In the genomic region with DNA sequence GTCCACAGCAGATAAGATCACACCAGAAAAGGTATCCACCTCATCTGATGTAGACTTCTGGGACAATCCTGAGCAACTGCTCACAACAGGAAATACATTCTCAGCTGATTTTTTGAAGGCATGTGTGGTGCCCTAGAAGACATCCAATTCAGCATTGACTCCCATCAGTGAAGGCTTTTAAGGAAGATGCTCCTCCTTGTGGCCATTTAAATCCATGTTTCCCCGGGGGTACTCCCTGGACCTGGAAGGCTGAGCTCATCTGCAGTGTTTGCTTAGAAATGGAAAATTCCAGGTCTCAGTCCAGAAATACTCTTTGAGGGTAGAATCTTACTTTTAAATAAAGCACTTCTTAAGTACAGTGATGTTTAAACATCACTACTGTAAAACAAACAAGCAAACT, we compare ENCODE assay signal across 16 cellular contexts.
A peak's percentile ranks its signal among the peaks of the same experiment; 100 is the strongest.
DNase-seq lines count a peak whose midpoint lies in the region; ATAC-seq and TF ChIP-seq lines count a peak whose summit lies in the region.
"Had no signal": no experiment of that assay in that cellular context is flagged by ENCODE, and none has a peak within 500 bp of the region (broad histone marks: within the 10 kb centered on the region; RNA-seq: fewer than 3 reads in every experiment).

No MANE protein-coding gene starts in this region.

- H4K91ac ChIP-seq in IMR-90 (ENCODE audit: insufficient read depth, low read depth, low read length): no peak overlapping the region

- peak overlapping the region; percentile 25 for H2AK9ac ChIP-seq in IMR-90 (replicated peaks; ENCODE audit: low read depth, low read length, poor library complexity)

- dilution Hi-C loops in IMR-90 (cut with HindIII; ENCODE audit: low sequenced_read_pairs, unreplicated experiment): no loop called here

- H4K5ac ChIP-seq in IMR-90 (ENCODE audit: low read depth, low read length): no peak overlapping the region; the same call in 1 of the 2 replicates

- DNase-seq in IMR-90: peak; percentile 44
- DNase-seq in choroid plexus epithelial cell (ENCODE audit: low read depth): peak; percentile 63
- DNase-seq in lung microvascular endothelial cell (ENCODE audit: low read depth in 2 of 2): peak; percentile 8 to 11
- DNase-seq in 8988T: no peak
- DNase-seq in activated CD8-positive, alpha-beta T cell treated with anti-CD3 and anti-CD28 coated beads for 36 hours: no peak
- no peak for DNase-seq in right lobe of liver
- DNase-seq: activated effector memory CD4-positive, alpha-beta T cell treated with Interleukin-2 at 50 U/mL for 16 hours; anterior cingulate cortex; dorsolateral prefrontal cortex; mucosa of descending colon; NCI-H1105; NCI-H2227 treated with DMSO at 0.1 percent for 48 hours had no signal

- H3K4me2 ChIP-seq in IMR-90 (ENCODE audit: low read depth, low read length): no peak overlapping the region
- H3K4me2 ChIP-seq: BLaER1 treated with 17β-estradiol and CSF1 and Interleukin-3, amounts not matched to agents 10 nM and 100 nM had no signal

- no peak overlapping the region for H2BK5ac ChIP-seq in IMR-90 (ENCODE audit: low read depth, low read length, poor library complexity, severe bottlenecking)

- TF ChIP-seq CTCF in C4-2B (conservative IDR thresholded peaks at IDR 0.05) (peak; percentile 55), IMR-90 (conservative IDR thresholded peaks at IDR 0.05; ENCODE audit: low read depth, low read length) (peak; percentile 26; the same call in 1 of the 2 replicates), choroid plexus epithelial cell (conservative IDR thresholded peaks at IDR 0.05; ENCODE audit: low read depth, low read length) (peak; percentile 63), right lobe of liver (IDR thresholded peaks at IDR 0.05) (peak in 1 of 4 donors; percentile 6)
- TF ChIP-seq CTCF in activated CD8-positive, alpha-beta T cell treated with anti-CD3 and anti-CD28 coated beads for 36 hours (IDR thresholded peaks at IDR 0.05): no peak

- H3K23ac ChIP-seq in IMR-90 (ENCODE audit: low read depth, low read length): no peak overlapping the region

- BruUV-seq in IMR-90 (replicated peaks; lab: Mats Ljungman, UMichigan): no TSS peak

- TF ChIP-seq RAD21 in IMR-90 (IDR thresholded peaks at IDR 0.05; ENCODE audit: low read length): peak; percentile 17; the same call in 1 of the 2 replicates

- H3K9ac ChIP-seq in IMR-90 (ENCODE audit: low read depth, low read length): no peak overlapping the region
- H3K9ac ChIP-seq: BLaER1 treated with 17β-estradiol and CSF1 and Interleukin-3, amounts not matched to agents 10 nM and 100 nM had no signal

- POLR2A ChIA-PET in IMR-90 (lab: Charles Lee; ENCODE audit: unreplicated experiment): interaction anchor here (0.5 kb wide), 1 partner anchor 275 kb away, joined by 4 read pairs; no protein-coding TSS in a partner anchor
- POLR2A ChIA-PET in activated CD8-positive, alpha-beta T cell treated with anti-CD3 and anti-CD28 coated beads for 36 hours (lab: Charles Lee): no interaction called here

- no peak overlapping the region for H3K27ac Mint-ChIP-seq in activated CD8-positive, alpha-beta T cell treated with anti-CD3 and anti-CD28 coated beads for 36 hours

- no peak overlapping the region for H4K8ac ChIP-seq in IMR-90 (ENCODE audit: low read depth in 2 of 2, low read length in 2 of 2)

- H3K27me3 ChIP-seq in IMR-90 (ENCODE audit: control insufficient read depth, insufficient read depth, low read length) (no peaks in the 10 kb centered on the region), right lobe of liver (peaks cover 0 to 6% of the 10 kb centered on the region in 2 donors)
- H3K27me3 ChIP-seq: BLaER1 treated with 17β-estradiol and CSF1 and Interleukin-3, amounts not matched to agents 10 nM and 100 nM had no signal

- CTCF ChIA-PET in IMR-90 (lab: Yijun Ruan, JAX): no interaction called here
- CTCF ChIA-PET in activated CD8-positive, alpha-beta T cell treated with anti-CD3 and anti-CD28 coated beads for 36 hours (lab: Charles Lee): interaction anchor here (1.4 to 2.0 kb wide), 2 partner anchors 8 to 248 kb away, joined by 3 to 9 read pairs; no protein-coding TSS in a partner anchor

- H3K4me1 Mint-ChIP-seq in activated CD8-positive, alpha-beta T cell treated with anti-CD3 and anti-CD28 coated beads for 36 hours (ENCODE audit: low read depth): no peaks in the 10 kb centered on the region

- no peak overlapping the region for H3K27ac ChIP-seq in C4-2B
- no peak overlapping the region for H3K27ac ChIP-seq in IMR-90 (ENCODE audit: insufficient read depth, low read length)
- H3K27ac ChIP-seq in right lobe of liver: no peak overlapping the region
- H3K27ac ChIP-seq: BLaER1 treated with 17β-estradiol and CSF1 and Interleukin-3, amounts not matched to agents 10 nM and 100 nM; dorsolateral prefrontal cortex had no signal

- H2AK5ac ChIP-seq in IMR-90 (ENCODE audit: low read depth, low read length): no peak overlapping the region

- H2BK120ac ChIP-seq in IMR-90 (ENCODE audit: low read depth, low read length): no peak overlapping the region

- ATAC-seq in IMR-90 (ENCODE audit: low read depth): peak; percentile 58
- ATAC-seq in activated CD8-positive, alpha-beta T cell treated with anti-CD3 and anti-CD28 coated beads for 36 hours: no peak
- ATAC-seq in GM21825 (IDR thresholded peaks at IDR 0.05; ENCODE audit: unreplicated experiment): no peak
- ATAC-seq in right lobe of liver: no peak
- ATAC-seq: mucosa of descending colon, SK-N-SH treated with all-trans-retinoic acid at 6 μM for 48 hours had no signal

- H3K9me3 Mint-ChIP-seq in activated CD8-positive, alpha-beta T cell treated with anti-CD3 and anti-CD28 coated beads for 36 hours: no peaks in the 10 kb centered on the region

- H3K4me3 ChIP-seq in IMR-90 (ENCODE audit: insufficient read depth, low read depth, low read length): no peak overlapping the region
- no peak overlapping the region for H3K4me3 ChIP-seq in choroid plexus epithelial cell (ENCODE audit: low read depth, low read length)
- H3K4me3 ChIP-seq in right lobe of liver: no peak overlapping the region
- H3K4me3 ChIP-seq: BLaER1 treated with 17β-estradiol and CSF1 and Interleukin-3, amounts not matched to agents 10 nM and 100 nM; dorsolateral prefrontal cortex; mucosa of descending colon had no signal

- no CpG with 5 or more reads among the region's 1 CpG for WGBS in IMR-90 (ENCODE audit: extremely low coverage in 2 of 2, insufficient read length in 1 of 2), 2 experiments
- WGBS in right lobe of liver (ENCODE audit: insufficient coverage, low coverage, low lambda C conversion rate, missing lambda C conversion rate): 18% methylated on average over 1 of the region's 1 CpG

- no peak overlapping the region for H3K4ac ChIP-seq in IMR-90 (ENCODE audit: low read depth, low read length)

- H3K4me3 Mint-ChIP-seq in activated CD8-positive, alpha-beta T cell treated with anti-CD3 and anti-CD28 coated beads for 36 hours: no peak overlapping the region

- H3K9me3 ChIP-seq in IMR-90 (ENCODE audit: control insufficient read depth, insufficient read depth, low read length) (no peaks in the 10 kb centered on the region), right lobe of liver (no peaks in the 10 kb centered on the region)
- H3K9me3 ChIP-seq: BLaER1 treated with 17β-estradiol and CSF1 and Interleukin-3, amounts not matched to agents 10 nM and 100 nM; mucosa of descending colon had no signal

- TF ChIP-seq POLR2A in IMR-90 (IDR thresholded peaks at IDR 0.05; ENCODE audit: low read depth, low read length) (no peak), right lobe of liver (IDR thresholded peaks at IDR 0.05) (no peak)

- no peaks in the 10 kb centered on the region for H4K20me1 ChIP-seq in IMR-90 (ENCODE audit: insufficient read depth, low read length)
- H4K20me1 ChIP-seq: BLaER1 treated with 17β-estradiol and CSF1 and Interleukin-3, amounts not matched to agents 10 nM and 100 nM had no signal

- H3K9me1 ChIP-seq in IMR-90 (ENCODE audit: insufficient read depth, low read length): no peaks in the 10 kb centered on the region

- H3K4me1 ChIP-seq in IMR-90 (ENCODE audit: control insufficient read depth, insufficient read depth, low read length): peaks cover 11% of the 10 kb centered on the region
- peaks cover 0 to 3% (median 0%) of the 10 kb centered on the region in 4 donors for H3K4me1 ChIP-seq in right lobe of liver
- H3K4me1 ChIP-seq: BLaER1 treated with 17β-estradiol and CSF1 and Interleukin-3, amounts not matched to agents 10 nM and 100 nM had no signal

- intact Hi-C loops in IMR-90 (cut with micrococcal nuclease): no loop called here
- intact Hi-C loops in activated CD8-positive, alpha-beta T cell treated with anti-CD3 and anti-CD28 coated beads for 36 hours (cut with micrococcal nuclease): no loop called here
- intact Hi-C loops in right lobe of liver (cut with DNase I): loop anchor here in 1 of 2 donors (10.0 kb wide), 1 partner anchor 404 kb away; no protein-coding TSS in a partner anchor

- H3K36me3 ChIP-seq in IMR-90 (ENCODE audit: control insufficient read depth, insufficient read depth, low read length) (no peaks in the 10 kb centered on the region), right lobe of liver (no peaks in the 10 kb centered on the region)
- H3K36me3 ChIP-seq: BLaER1 treated with 17β-estradiol and CSF1 and Interleukin-3, amounts not matched to agents 10 nM and 100 nM had no signal

- no peaks in the 10 kb centered on the region for H3K36me3 Mint-ChIP-seq in activated CD8-positive, alpha-beta T cell treated with anti-CD3 and anti-CD28 coated beads for 36 hours (ENCODE audit: low read depth)

- H2BK20ac ChIP-seq in IMR-90 (ENCODE audit: low read depth, low read length): no peak overlapping the region

- no peak overlapping the region for H3K14ac ChIP-seq in IMR-90 (replicated peaks; ENCODE audit: low read depth, low read length)

- H3K56ac ChIP-seq in IMR-90 (ENCODE audit: extremely low read depth, insufficient read depth, low read length): no peak overlapping the region

- in situ Hi-C loops in IMR-90 (cut with MboI; ENCODE audit: low sequenced_read_pairs): loop anchor here (10.0 kb wide), 1 partner anchor 134 kb away; no protein-coding TSS in a partner anchor

- 0 out of 4 replicates have a peak, but pooled peaks cover 0 to 3% of the 10 kb centered on the region in 2 experiments for H3K79me1 ChIP-seq in IMR-90 (ENCODE audit: low read depth in 1 of 2, low read length in 2 of 2)

- H2BK15ac ChIP-seq in IMR-90 (ENCODE audit: low read depth, low read length): no peak overlapping the region

- no peak overlapping the region for H2AFZ ChIP-seq in IMR-90 (replicated peaks; ENCODE audit: low read length, poor library complexity)

- peaks cover 39% of the 10 kb centered on the region for H3K27me3 Mint-ChIP-seq in activated CD8-positive, alpha-beta T cell treated with anti-CD3 and anti-CD28 coated beads for 36 hours

- no peak overlapping the region; the same call in 1 of the 2 replicates for H3K18ac ChIP-seq in IMR-90 (ENCODE audit: low read depth, low read length)

TF ChIP-seq in IMR-90, 13 proteins besides CTCF, POLR2A, EP300 and RAD21 (continues in another document):
- no peak for TF ChIP-seq MXI1 (IDR thresholded peaks at IDR 0.05; ENCODE audit: borderline replicate concordance, low read depth, low read length)
- TF ChIP-seq CEBPB (IDR thresholded peaks at IDR 0.05; ENCODE audit: low read depth, low read length): no peak
- no peak for TF ChIP-seq CHD1 (IDR thresholded peaks at IDR 0.05; ENCODE audit: low read depth, low read length)
- TF ChIP-seq FOS (IDR thresholded peaks at IDR 0.05; ENCODE audit: low read depth, low read length): no peak
- no peak for TF ChIP-seq NFE2L2 (IDR thresholded peaks at IDR 0.05; ENCODE audit: low read depth, low read length)

Comparison
In these comparisons a context has a peak if more than half of its experiments do, and no peak if none do; other contexts are left out.
1. DNase-seq: peak in IMR-90 (single experiment), choroid plexus epithelial cell (single experiment) and lung microvascular endothelial cell (2 of 2); none in 8988T (single experiment), activated CD8-positive, alpha-beta T cell treated with anti-CD3 and anti-CD28 coated beads for 36 hours (single experiment) and right lobe of liver (0 of 3).